Comparison of ENCODE assay signal across 21 cellular contexts in the genomic region with DNA sequence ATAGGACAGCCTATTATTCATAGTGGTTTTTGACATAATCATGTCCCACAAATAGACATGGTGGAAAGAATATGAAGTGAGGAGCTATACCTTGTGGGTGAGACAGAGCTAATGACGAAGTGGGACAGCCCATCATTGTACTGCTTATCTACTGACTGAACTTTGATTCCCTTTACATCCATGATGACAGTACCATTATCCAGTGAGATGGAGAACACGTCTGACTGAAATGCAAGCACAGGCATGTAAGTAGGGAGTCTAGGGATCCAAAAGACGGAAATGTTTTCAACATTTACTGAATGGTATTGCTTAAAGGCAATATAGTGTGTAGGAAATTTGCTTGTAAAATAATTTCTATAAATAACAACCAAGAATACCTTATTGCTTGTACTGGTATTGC. TPM values are rescaled to one million over a fixed set of nuclear protein-coding genes. Genes with fewer than 3 reads are reported as not detected.
DNase-seq lines count a peak whose midpoint lies in the region; ATAC-seq, FAIRE-seq and TF ChIP-seq lines count a peak whose summit lies in the region.
"Had no signal": no experiment of that assay in that cellular context is flagged by ENCODE, and none has a peak within 500 bp of the region (broad histone marks: within the 10 kb centered on the region; RNA-seq: fewer than 3 reads in every experiment).

No MANE protein-coding gene starts in this region.

- H3K4me1 ChIP-seq in mammary epithelial cell (ENCODE audit: insufficient read depth, low read length) = no peaks in the 10 kb centered on the region
- no peaks in the 10 kb centered on the region for H3K4me1 ChIP-seq in breast epithelium
- H3K4me1 ChIP-seq in gastroesophageal sphincter = peaks cover 0 to 6% (median 0%) of the 10 kb centered on the region in 3 donors
- H3K4me1 ChIP-seq in small intestine (ENCODE audit: control insufficient read depth in 2 of 2, insufficient read depth in 1 of 2, low read depth in 1 of 2, low read length in 1 of 2) = no peaks in the 10 kb centered on the region
- H3K4me1 ChIP-seq: A549 had no signal

- dilution Hi-C loops in mammary epithelial cell (cut with HindIII; ENCODE audit: low sequenced_read_pairs) = no loop called here

- FAIRE-seq in small intestine (lab: Jason Lieb, UNC) = no peak
- FAIRE-seq: A549, GM12892, GM18507, H54 had no signal

- WGBS in mammary epithelial cell (ENCODE audit: low coverage, missing lambda C conversion rate) = 57% methylated on average over 3 of the region's 3 CpGs
- 61 to 75% methylated on average over 2 of the region's 3 CpGs for WGBS in gastroesophageal sphincter (ENCODE audit: low coverage in 1 of 2), 2 donors
- WGBS in small intestine, 3 donors = 37 to 62% (median 43%) methylated on average over 3 of the region's 3 CpGs

- DNase-seq in mammary epithelial cell (peak; percentile 9), breast epithelium (ENCODE audit: low spot score in 2 of 2) (no peak), epithelial cell of esophagus (ENCODE audit: low read depth) (peak; percentile 71), small intestine (no peak), H7 (no peak)
- DNase-seq: AML-193; CD4-positive, alpha-beta T cell; DMS153; DMS79; GDM1; HFFc6 had no signal

- no peaks in the 10 kb centered on the region for H4K20me1 ChIP-seq in mammary epithelial cell (ENCODE audit: insufficient read depth, low read length)

- ATAC-seq in gastroesophageal sphincter = no peak
- no peak for ATAC-seq in HG03521 (IDR thresholded peaks at IDR 0.05; ENCODE audit: unreplicated experiment)
- ATAC-seq: A549, GM23338, HCT116 had no signal

- H3K9me3 ChIP-seq in mammary epithelial cell (replicated peaks; ENCODE audit: insufficient read depth, low read length) = no peaks in the 10 kb centered on the region
- H3K9me3 ChIP-seq in breast epithelium = no peaks in the 10 kb centered on the region
- H3K9me3 ChIP-seq in gastroesophageal sphincter = no peaks in the 10 kb centered on the region
- H3K9me3 ChIP-seq in small intestine (ENCODE audit: control insufficient read depth, low read depth) = no peaks in the 10 kb centered on the region
- H3K9me3 ChIP-seq: A549 had no signal

- no peak for TF ChIP-seq EP300 in gastroesophageal sphincter (IDR thresholded peaks at IDR 0.05)

- intact Hi-C loops in mammary epithelial cell (cut with micrococcal nuclease) = no loop called here
- intact Hi-C loops in breast epithelium (cut with DNase I; ENCODE audit: low total_unique reads) = no loop called here

- H3K27ac ChIP-seq in mammary epithelial cell (ENCODE audit: insufficient read depth, low read depth, low read length) (no peak overlapping the region), breast epithelium (no peak overlapping the region), gastroesophageal sphincter (peak overlapping the region in 3 of 4 donors; percentile 31 to 50 (median 50)), small intestine (ENCODE audit: low read depth in 1 of 2, low read length in 1 of 2) (no peak overlapping the region)
- H3K27ac ChIP-seq: 22Rv1, A549, C4-2B had no signal

- CTCF ChIA-PET in mammary epithelial cell (lab: Charles Lee; ENCODE audit: low non-redundant PET) = no interaction called here

- in situ Hi-C loops in mammary epithelial cell (cut with MboI; ENCODE audit: low sequenced_read_pairs in 2 of 2) = no loop called here

- TF ChIP-seq POLR2A in breast epithelium (IDR thresholded peaks at IDR 0.05) (no peak), gastroesophageal sphincter (IDR thresholded peaks at IDR 0.05) (no peak)

- no TSS peak for BruUV-seq in mammary epithelial cell (replicated peaks; lab: Mats Ljungman, UMichigan)

- H3K36me3 ChIP-seq in mammary epithelial cell (ENCODE audit: insufficient read depth, low read length) (no peaks in the 10 kb centered on the region), breast epithelium (no peaks in the 10 kb centered on the region), gastroesophageal sphincter (peaks cover 10 to 100% of the 10 kb centered on the region in 2 donors), small intestine (ENCODE audit: control insufficient read depth in 2 of 2, insufficient read depth in 2 of 2, low read length in 2 of 2) (no peaks in the 10 kb centered on the region), H7 (replicated peaks; ENCODE audit: control insufficient read depth, insufficient read depth, low read length) (no peaks in the 10 kb centered on the region)

- H3K9ac ChIP-seq in mammary epithelial cell (ENCODE audit: insufficient read depth, low read length) = no peak overlapping the region

- H3K4me3 ChIP-seq in mammary epithelial cell (replicated peaks in 1 of 3; ENCODE audit: insufficient read depth in 1 of 3, low read depth in 2 of 3, low read length in 3 of 3) (no peak overlapping the region), breast epithelium (no peak overlapping the region), epithelial cell of esophagus (ENCODE audit: low read length) (no peak overlapping the region), gastroesophageal sphincter (no peak overlapping the region), small intestine (ENCODE audit: low read depth in 1 of 2, low read length in 2 of 2) (no peak overlapping the region), H7 (ENCODE audit: insufficient read depth, low read depth, low read length) (no peak overlapping the region)
- H3K4me3 ChIP-seq: A549, GM23338 had no signal

- no peaks in the 10 kb centered on the region for H3K79me2 ChIP-seq in mammary epithelial cell (ENCODE audit: insufficient read depth, low read length)

- no peak overlapping the region for H3K4me2 ChIP-seq in mammary epithelial cell (ENCODE audit: insufficient read depth, low read depth, low read length)
- H3K4me2 ChIP-seq: A549, GM23338 had no signal

- no peak overlapping the region for H2AFZ ChIP-seq in mammary epithelial cell (ENCODE audit: low read depth, low read length)
- H2AFZ ChIP-seq: GM23338 had no signal

- TF ChIP-seq CTCF in mammary epithelial cell (conservative IDR thresholded peaks at IDR 0.05 in 1 of 2, IDR thresholded peaks at IDR 0.05 in 1 of 2; ENCODE audit: extremely low read depth in 1 of 2, insufficient read depth in 1 of 2, low read depth in 1 of 2, low read length in 2 of 2) (no peak), breast epithelium (IDR thresholded peaks at IDR 0.05) (no peak), epithelial cell of esophagus (IDR thresholded peaks at IDR 0.05; ENCODE audit: insufficient read depth, low read depth, low read length, missing control alignments) (no peak), gastroesophageal sphincter (IDR thresholded peaks at IDR 0.05) (no peak)

- peaks cover 6% of the 10 kb centered on the region for H3K27me3 ChIP-seq in mammary epithelial cell (ENCODE audit: insufficient read depth, low read length)
- no peaks in the 10 kb centered on the region for H3K27me3 ChIP-seq in breast epithelium
- H3K27me3 ChIP-seq in gastroesophageal sphincter = no peaks in the 10 kb centered on the region
- H3K27me3 ChIP-seq in small intestine (ENCODE audit: control insufficient read depth in 2 of 2, insufficient read depth in 2 of 2, low read length in 2 of 2) = no peaks in the 10 kb centered on the region
- H3K27me3 ChIP-seq in H7 (ENCODE audit: control insufficient read depth, insufficient read depth, low read length) = no peaks in the 10 kb centered on the region

RNA-seq across cellular contexts. Expression of a gene that starts 43.5 kb away (rescaled TPM):
- total RNA-seq in mammary epithelial cell = 1 to 10 TPM; 3.4 to 5.2 TPM
- 3.5 TPM for polyA plus RNA-seq in mammary epithelial cell
- not detected for polyA minus RNA-seq in mammary epithelial cell
- 10 to 100 TPM in 2 of 3 donors, 1 to 10 TPM in 1; 6.3 to 12.5 (median 10.9) TPM for total RNA-seq in breast epithelium
- 10 to 100 TPM in 3 of 4 donors, 1 to 10 TPM in 1; 9.5 to 26.1 (median 13.8) TPM for total RNA-seq in gastroesophageal sphincter
- polyA plus RNA-seq in small intestine = 1 to 10 TPM in 2 of 3 donors, not detected in 1; 5.3 to 7.6 TPM
- total RNA-seq in H7 (2014; rRNA removed; shearing (Covaris generic)) = 8.0 and 11.5 TPM in 2 replicates

RNA-seq across cellular contexts. Expression of a gene that starts 43.6 kb away (rescaled TPM):
- total RNA-seq in mammary epithelial cell (10 to 100 TPM; 39.8 to 45.7 TPM), breast epithelium (10 to 100 TPM; 27.7 to 72.4 (median 48.2) TPM), gastroesophageal sphincter (10 to 100 TPM; 17.5 to 58.2 (median 31.6) TPM)
- polyA plus RNA-seq in mammary epithelial cell (7.6 TPM), small intestine (10 to 100 TPM in 1 of 3 donors, 1 to 10 TPM in 2; 4.9 to 13.6 (median 6.0) TPM)
- 2.6 TPM for polyA minus RNA-seq in mammary epithelial cell
- total RNA-seq in H7 (2014; rRNA removed; shearing (Covaris generic)) = 24.3 and 33.1 TPM in 2 replicates

Comparison
In these comparisons a context has a peak if more than half of its experiments do, and no peak if none do; other contexts are left out.
1. DNase-seq: peak in mammary epithelial cell (single experiment) and epithelial cell of esophagus (single experiment); none in breast epithelium (0 of 2), small intestine (single experiment) and H7 (single experiment).
2. H3K27ac ChIP-seq: peak in gastroesophageal sphincter (3 of 4); none in mammary epithelial cell (single experiment), breast epithelium (0 of 2) and small intestine (0 of 2).